8 cellular contexts compared by ENCODE assay signal in genomic region chr6:169723200-169723909, GRCh38. TPM values are rescaled to one million over a fixed set of nuclear protein-coding genes. Genes with fewer than 3 reads are reported as not detected.
DNase-seq lines count a peak whose midpoint lies in the region; ATAC-seq and TF ChIP-seq lines count a peak whose summit lies in the region.

No MANE protein-coding gene starts in this region.

- H3K36me3 Mint-ChIP-seq in nephron (ENCODE audit: low read depth) = peaks cover 8% of the 10 kb centered on the region

- peak overlapping the region; percentile 84 to 96 (median 90) for H3K27ac Mint-ChIP-seq in nephron

- H3K4me1 ChIP-seq in Peyer's patch = peaks cover 0 to 27% (median 6%) of the 10 kb centered on the region in 4 donors
- H3K4me1 ChIP-seq in stomach = peaks cover 22 to 57% (median 39%) of the 10 kb centered on the region in 4 donors

- TF ChIP-seq EP300 in stomach (IDR thresholded peaks at IDR 0.05) = no peak

- TF ChIP-seq CTCF in AG04449 (IDR thresholded peaks at IDR 0.05; ENCODE audit: insufficient read depth, low read length, missing control alignments) (no peak), Peyer's patch (IDR thresholded peaks at IDR 0.05) (no peak), fibroblast of villous mesenchyme (IDR thresholded peaks at IDR 0.05; ENCODE audit: insufficient read depth, low read depth, low read length) (no peak), nephron (IDR thresholded peaks at IDR 0.05; ENCODE audit: unreplicated experiment in 3 of 3) (no peak), stomach (IDR thresholded peaks at IDR 0.05) (no peak)

- POLR2A ChIA-PET in AG04449 (lab: Yijun Ruan, JAX) = no interaction called here

- H3K9me3 ChIP-seq in Peyer's patch (no peaks in the 10 kb centered on the region), stomach (no peaks in the 10 kb centered on the region)

- ATAC-seq in GM18858 (IDR thresholded peaks at IDR 0.05; ENCODE audit: unreplicated experiment) (peak; percentile 31), HG03095 (IDR thresholded peaks at IDR 0.05; ENCODE audit: unreplicated experiment) (peak; percentile 39)

- H3K4me3 Mint-ChIP-seq in nephron = peak overlapping the region; percentile 90 to 97 (median 96)

- H3K36me3 ChIP-seq in Peyer's patch (no peaks in the 10 kb centered on the region), stomach (peaks cover 0 to under 1% (median 0%) of the 10 kb centered on the region in 4 donors)

- TF ChIP-seq POLR2A in Peyer's patch (IDR thresholded peaks at IDR 0.05) = no peak
- TF ChIP-seq POLR2A in stomach (IDR thresholded peaks at IDR 0.05) = no peak

- CTCF ChIA-PET in AG04449 (lab: Yijun Ruan, JAX) = interaction anchor here (0.7 to 1.6 kb wide), 4 partner anchors 10 to 825 kb away, joined by 3 to 6 read pairs (median 4); no protein-coding TSS in a partner anchor

- peaks cover 42% of the 10 kb centered on the region for H3K4me1 Mint-ChIP-seq in nephron

- H3K9me3 Mint-ChIP-seq in nephron = no peaks in the 10 kb centered on the region

- H3K4me3 ChIP-seq in AG04449 (ENCODE audit: low read depth, low read length) (peak overlapping the region; percentile 71), Peyer's patch (peak overlapping the region; percentile 62 to 93 (median 81)), fibroblast of villous mesenchyme (ENCODE audit: low read depth, low read length) (peak overlapping the region; percentile 66), stomach (peak overlapping the region; percentile 72 to 86 (median 80))

- WGBS in stomach, 5 donors = 0 to 1% (median 0%) methylated on average over 28 to 70 of the region's 70 CpGs

- H3K27ac ChIP-seq in Peyer's patch (peak overlapping the region; percentile 92 to 97 (median 96)), stomach (peak overlapping the region; percentile 86 to 99 (median 97))

- intact Hi-C loops in stomach (cut with DNase I; ENCODE audit: low total_unique reads) = no loop called here

- H3K27me3 ChIP-seq in Peyer's patch (no peaks in the 10 kb centered on the region), stomach (no peaks in the 10 kb centered on the region)

- DNase-seq in AG04449 (ENCODE audit: low read depth, low spot score) = no peak
- DNase-seq in Peyer's patch = peak; percentile 66 to 86 (median 80)
- DNase-seq in activated effector memory CD4-positive, alpha-beta T cell treated with anti-CD3 and anti-CD28 coated beads, Interleukin-2, amount 50 U/mL, for 16 hours = peak; percentile 89
- peak; percentile 76 for DNase-seq in fibroblast of villous mesenchyme (ENCODE audit: low read depth)
- DNase-seq in stomach = peak; percentile 80

- no peaks in the 10 kb centered on the region for H3K27me3 Mint-ChIP-seq in nephron (ENCODE audit: low read depth)

RNA-seq across cellular contexts. Expression of gene PHF10, which starts 0.9 kb away (rescaled TPM):
- total RNA-seq in Peyer's patch = 10 to 100 TPM; 23.3 to 46.0 (median 30.6) TPM
- 13.5 and 17.7 TPM in 2 replicates for total RNA-seq in fibroblast of villous mesenchyme
- 100 to 1,000 TPM in 1 of 5 donors, 10 to 100 TPM in 4; 10.4 to 115 (median 49.6) TPM for total RNA-seq in stomach
- polyA plus RNA-seq in stomach = 10 to 100 TPM; 30.5 to 43.2 (median 31.9) TPM

RNA-seq across cellular contexts. Expression of gene C6orf120, which starts 21.4 kb away (rescaled TPM):
- total RNA-seq in Peyer's patch = 10 to 100 TPM; 19.0 to 41.5 (median 31.4) TPM
- total RNA-seq in fibroblast of villous mesenchyme = 47.0 and 57.9 TPM in 2 replicates
- 10 to 100 TPM in 4 of 5 donors, 1 to 10 TPM in 1; 1.8 to 62.6 (median 22.4) TPM for total RNA-seq in stomach
- 1 to 10 TPM; 4.7 to 8.7 (median 6.8) TPM for polyA plus RNA-seq in stomach

RNA-seq across cellular contexts. Expression of gene WDR27, which starts 21.5 kb away (rescaled TPM):
- 100 to 1,000 TPM in 1 of 4 donors, 10 to 100 TPM in 3; 23.1 to 101 (median 75.8) TPM for total RNA-seq in Peyer's patch
- 14.8 and 18.1 TPM in 2 replicates for total RNA-seq in fibroblast of villous mesenchyme
- 100 to 1,000 TPM in 1 of 5 donors, 10 to 100 TPM in 4; 30.4 to 271 (median 53.1) TPM for total RNA-seq in stomach
- polyA plus RNA-seq in stomach = 10 to 100 TPM in 1 of 3 donors, 1 to 10 TPM in 2; 4.9 to 22.8 (median 5.5) TPM

RNA-seq across cellular contexts. Expression of gene DYNLT2, which starts 28.0 kb away (rescaled TPM):
- total RNA-seq in Peyer's patch (1 to 10 TPM; 3.9 to 6.0 (median 4.0) TPM), fibroblast of villous mesenchyme (1.3 TPM in 2 replicates), stomach (1 to 10 TPM in 3 of 5 donors, not detected in 2; 1.6 to 5.3 (median 2.0) TPM)
- 1 to 10 TPM in 1 of 3 donors, under 1 TPM in 2; 0.46 to 3.2 (median 1.00) TPM for polyA plus RNA-seq in stomach

RNA-seq across cellular contexts. Expression of gene ERMARD, which starts 28.1 kb away (rescaled TPM):
- total RNA-seq in Peyer's patch (10 to 100 TPM; 21.7 to 82.5 (median 32.6) TPM), fibroblast of villous mesenchyme (15.8 and 28.5 TPM in 2 replicates), stomach (10 to 100 TPM in 3 of 5 donors, 1 to 10 TPM in 2; 4.1 to 84.5 (median 13.8) TPM)
- polyA plus RNA-seq in stomach = 10 to 100 TPM; 19.8 to 41.9 (median 21.8) TPM
